In genomic region chr11:42901084-42901483, GRCh38 we compare ENCODE assay signal across 22 cellular contexts.
"Had no signal": no experiment of that assay in that cellular context is flagged by ENCODE, and none has a peak within 500 bp of the region (broad histone marks: within the 10 kb centered on the region; RNA-seq: fewer than 3 reads in every experiment).

No MANE protein-coding gene starts in this region.

- DNase-seq: cortex of kidney; effector memory CD8-positive, alpha-beta T cell; erythroblast; esophagus squamous epithelium; hypothalamus; immature natural killer cell; islet precursor cell; natural killer cell; occipital lobe; ovary; posterior cingulate gyrus; retina; right lobe of liver; stimulated activated CD4-positive, alpha-beta T cell treated with anti-CD3 and anti-CD28 coated beads, Interleukin-12 subunit alpha, Interleukin-12 subunit beta, amount 100 ng/mL, for 4 hours; stimulated activated CD4-positive, alpha-beta T cell treated with anti-CD3 and anti-CD28 coated beads, Interleukin-1b, Interleukin-23, amount 100 ng/mL, for 48 hours; stimulated activated CD4-positive, alpha-beta T cell treated with anti-CD3 and anti-CD28 coated beads, Interleukin-4, amount 100 ng/mL, for 1 hour; stimulated activated CD8-positive, alpha-beta memory T cell treated with anti-CD3 and anti-CD28 coated beads, Interleukin-4, amount 100 ng/mL, for 48 hours; stimulated activated naive CD4-positive, alpha-beta T cell; stimulated activated naive CD8-positive, alpha-beta T cell treated with anti-CD3 and anti-CD28 coated beads, Interleukin-15, amount 100 ng/mL, for 72 hours; transverse colon; upper lobe of right lung had no signal

- H3K36me3 Mint-ChIP-seq: immature natural killer cell, memory B cell had no signal

- H3K27me3 Mint-ChIP-seq: effector memory CD8-positive, alpha-beta T cell; memory B cell; stimulated activated naive CD8-positive, alpha-beta T cell treated with anti-CD3 and anti-CD28 coated beads, Interleukin-15, amount 100 ng/mL, for 72 hours had no signal

- H3K4me3 Mint-ChIP-seq: effector memory CD8-positive, alpha-beta T cell; immature natural killer cell; memory B cell; natural killer cell; stimulated activated naive CD8-positive, alpha-beta T cell treated with anti-CD3 and anti-CD28 coated beads, Interleukin-15, amount 100 ng/mL, for 72 hours had no signal

- H3K27ac Mint-ChIP-seq: effector memory CD8-positive, alpha-beta T cell; immature natural killer cell; memory B cell; natural killer cell; stimulated activated naive CD8-positive, alpha-beta T cell treated with anti-CD3 and anti-CD28 coated beads, Interleukin-15, amount 100 ng/mL, for 72 hours had no signal

- H3K4me1 Mint-ChIP-seq: immature natural killer cell; memory B cell; natural killer cell; stimulated activated naive CD8-positive, alpha-beta T cell treated with anti-CD3 and anti-CD28 coated beads, Interleukin-15, amount 100 ng/mL, for 72 hours had no signal
